Comparison of ENCODE assay signal across 1 cellular context in genomic region chr9:7520396-7520795, GRCh38.
TF ChIP-seq lines count a peak whose summit lies in the region.

No MANE protein-coding gene starts in this region.

TF ChIP-seq in GM23338, 12 proteins besides CTCF, POLR2A, EP300 and RAD21:
- no peak for TF ChIP-seq ZNF462 (CRISPR knock-in tag; IDR thresholded peaks at IDR 0.05)
- no peak for TF ChIP-seq JUNB (IDR thresholded peaks at IDR 0.05; ENCODE audit: unreplicated experiment)
- no peak for TF ChIP-seq CREB1 (CRISPR knock-in tag; IDR thresholded peaks at IDR 0.05; ENCODE audit: low read depth)
- TF ChIP-seq, protein P1, sequence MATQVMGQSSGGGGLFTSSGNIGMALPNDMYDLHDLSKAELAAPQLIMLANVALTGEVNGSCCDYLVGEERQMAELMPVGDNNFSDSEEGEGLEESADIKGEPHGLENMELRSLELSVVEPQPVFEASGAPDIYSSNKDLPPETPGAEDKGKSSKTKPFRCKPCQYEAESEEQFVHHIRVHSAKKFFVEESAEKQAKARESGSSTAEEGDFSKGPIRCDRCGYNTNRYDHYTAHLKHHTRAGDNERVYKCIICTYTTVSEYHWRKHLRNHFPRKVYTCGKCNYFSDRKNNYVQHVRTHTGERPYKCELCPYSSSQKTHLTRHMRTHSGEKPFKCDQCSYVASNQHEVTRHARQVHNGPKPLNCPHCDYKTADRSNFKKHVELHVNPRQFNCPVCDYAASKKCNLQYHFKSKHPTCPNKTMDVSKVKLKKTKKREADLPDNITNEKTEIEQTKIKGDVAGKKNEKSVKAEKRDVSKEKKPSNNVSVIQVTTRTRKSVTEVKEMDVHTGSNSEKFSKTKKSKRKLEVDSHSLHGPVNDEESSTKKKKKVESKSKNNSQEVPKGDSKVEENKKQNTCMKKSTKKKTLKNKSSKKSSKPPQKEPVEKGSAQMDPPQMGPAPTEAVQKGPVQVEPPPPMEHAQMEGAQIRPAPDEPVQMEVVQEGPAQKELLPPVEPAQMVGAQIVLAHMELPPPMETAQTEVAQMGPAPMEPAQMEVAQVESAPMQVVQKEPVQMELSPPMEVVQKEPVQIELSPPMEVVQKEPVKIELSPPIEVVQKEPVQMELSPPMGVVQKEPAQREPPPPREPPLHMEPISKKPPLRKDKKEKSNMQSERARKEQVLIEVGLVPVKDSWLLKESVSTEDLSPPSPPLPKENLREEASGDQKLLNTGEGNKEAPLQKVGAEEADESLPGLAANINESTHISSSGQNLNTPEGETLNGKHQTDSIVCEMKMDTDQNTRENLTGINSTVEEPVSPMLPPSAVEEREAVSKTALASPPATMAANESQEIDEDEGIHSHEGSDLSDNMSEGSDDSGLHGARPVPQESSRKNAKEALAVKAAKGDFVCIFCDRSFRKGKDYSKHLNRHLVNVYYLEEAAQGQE (IDR thresholded peaks at IDR 0.05; ENCODE audit: unreplicated experiment) = no peak
- no peak for TF ChIP-seq ZNF331 (CRISPR knock-in tag; IDR thresholded peaks at IDR 0.05; ENCODE audit: low read depth)
- TF ChIP-seq EZH2phosphoT487 (IDR thresholded peaks at IDR 0.05; ENCODE audit: unreplicated experiment) = no peak
- TF ChIP-seq NANOG (IDR thresholded peaks at IDR 0.05; ENCODE audit: borderline replicate concordance) = no peak
- TF ChIP-seq POLR2AphosphoS5 (IDR thresholded peaks at IDR 0.05; ENCODE audit: low read depth) = no peak
- no peak for TF ChIP-seq ZNF114 (CRISPR knock-in tag; IDR thresholded peaks at IDR 0.05)
- TF ChIP-seq ETS1 (IDR thresholded peaks at IDR 0.05) = no peak
- no peak for TF ChIP-seq EZH2 (IDR thresholded peaks at IDR 0.05; ENCODE audit: low read depth, unreplicated experiment)
- no peak for TF ChIP-seq STAT1 (IDR thresholded peaks at IDR 0.05; ENCODE audit: unreplicated experiment)
